In the genomic region with DNA sequence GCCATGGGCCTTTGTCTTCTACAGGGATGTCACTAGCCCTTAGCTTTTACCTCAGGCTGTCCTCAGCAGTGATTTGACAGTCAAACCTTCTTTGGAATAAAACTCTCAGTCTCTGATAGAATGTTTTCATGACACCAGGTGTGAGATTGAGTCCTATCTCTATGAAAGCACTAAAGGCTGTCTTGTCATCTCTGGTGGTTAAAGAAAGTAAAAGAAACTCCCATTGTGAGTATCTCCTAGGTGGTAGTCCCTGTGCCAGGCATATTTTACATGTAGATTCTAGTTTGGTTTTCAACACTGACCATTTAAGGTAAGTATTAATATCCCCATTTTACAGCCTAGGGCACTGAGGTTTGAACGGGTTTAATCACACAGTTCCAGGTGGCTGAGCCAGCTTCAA, we compare ENCODE assay signal across 29 cellular contexts.
"Had no signal": no experiment of that assay in that cellular context is flagged by ENCODE, and none has a peak within 500 bp of the region (broad histone marks: within the 10 kb centered on the region; RNA-seq: fewer than 3 reads in every experiment).

No MANE protein-coding gene starts in this region.

- H3K4me3 Mint-ChIP-seq: activated CD4-positive, alpha-beta memory T cell treated with anti-CD3 and anti-CD28 coated beads for 36 hours; activated CD4-positive, alpha-beta T cell treated with anti-CD3 and anti-CD28 coated beads, Interleukin-2, amount 10 ng/mL, durations not matched to agents 24 days and 14 days; activated T-helper 17 cell treated with anti-CD3 and anti-CD28 coated beads, Interleukin-2, amount 50 U/mL, for 72 hours; dendritic cell treated with granulocyte-macrophage colony-stimulating factor and Interleukin-4, amounts not matched to agents 40 ng/mL and 50 ng/mL, for 4 days; mesothelial cell of epicardium; naive thymus-derived CD8-positive, alpha-beta T cell; neural progenitor cell; stimulated activated naive B cell treated with anti-CD40 and anti-IgM and Interleukin-4, amounts not matched to agents 10 μg/mL and 1 μg/mL and 100 μg/mL, for 72 hours had no signal

- H3K27me3 ChIP-seq: esophagus muscularis mucosa, foreskin keratinocyte, neural progenitor cell, sigmoid colon, stomach, thyroid gland had no signal

- H3K4me3 ChIP-seq: esophagus muscularis mucosa, neural progenitor cell, psoas muscle, sigmoid colon, stomach, thyroid gland had no signal

- H3K36me3 Mint-ChIP-seq: mesothelial cell of epicardium, neural progenitor cell had no signal

- H3K9me3 ChIP-seq: esophagus muscularis mucosa, psoas muscle, sigmoid colon, stomach, thyroid gland had no signal

- H3K36me3 ChIP-seq: esophagus muscularis mucosa, neural progenitor cell, sigmoid colon, stomach, thyroid gland, WERI-Rb-1 had no signal

- H3K4me1 Mint-ChIP-seq: activated CD4-positive, alpha-beta T cell treated with anti-CD3 and anti-CD28 coated beads, Interleukin-2, amount 10 ng/mL, durations not matched to agents 24 days and 14 days; activated T-helper 17 cell treated with anti-CD3 and anti-CD28 coated beads, Interleukin-2, amount 50 U/mL, for 72 hours; mesothelial cell of epicardium had no signal

- H3K9me3 Mint-ChIP-seq: activated CD4-positive, alpha-beta memory T cell treated with anti-CD3 and anti-CD28 coated beads for 36 hours; activated T-helper 17 cell treated with anti-CD3 and anti-CD28 coated beads, Interleukin-2, amount 50 U/mL, for 72 hours; dendritic cell treated with granulocyte-macrophage colony-stimulating factor and Interleukin-4, amounts not matched to agents 40 ng/mL and 50 ng/mL, for 4 days; mesothelial cell of epicardium; naive thymus-derived CD8-positive, alpha-beta T cell; neural progenitor cell; stimulated activated naive B cell treated with anti-CD40 and anti-IgM and Interleukin-4, amounts not matched to agents 10 μg/mL and 1 μg/mL and 100 μg/mL, for 72 hours had no signal

- H3K27ac ChIP-seq: esophagus muscularis mucosa, foreskin keratinocyte, neural progenitor cell, parathyroid adenoma, psoas muscle, sigmoid colon, stomach, thyroid gland, WERI-Rb-1 had no signal

- H3K27me3 Mint-ChIP-seq: activated CD4-positive, alpha-beta memory T cell treated with anti-CD3 and anti-CD28 coated beads for 36 hours; activated CD4-positive, alpha-beta T cell treated with anti-CD3 and anti-CD28 coated beads, Interleukin-2, amount 10 ng/mL, durations not matched to agents 24 days and 14 days; activated T-helper 17 cell treated with anti-CD3 and anti-CD28 coated beads, Interleukin-2, amount 50 U/mL, for 72 hours; dendritic cell treated with granulocyte-macrophage colony-stimulating factor and Interleukin-4, amounts not matched to agents 40 ng/mL and 50 ng/mL, for 4 days; naive thymus-derived CD8-positive, alpha-beta T cell; stimulated activated naive B cell treated with anti-CD40 and anti-IgM and Interleukin-4, amounts not matched to agents 10 μg/mL and 1 μg/mL and 100 μg/mL, for 72 hours had no signal

- H3K9ac ChIP-seq: neural progenitor cell, parathyroid adenoma had no signal

- H3K27ac Mint-ChIP-seq: activated CD4-positive, alpha-beta memory T cell treated with anti-CD3 and anti-CD28 coated beads for 36 hours; activated CD4-positive, alpha-beta T cell treated with anti-CD3 and anti-CD28 coated beads, Interleukin-2, amount 10 ng/mL, durations not matched to agents 24 days and 14 days; activated T-helper 17 cell treated with anti-CD3 and anti-CD28 coated beads, Interleukin-2, amount 50 U/mL, for 72 hours; dendritic cell treated with granulocyte-macrophage colony-stimulating factor and Interleukin-4, amounts not matched to agents 40 ng/mL and 50 ng/mL, for 4 days; mesothelial cell of epicardium; naive thymus-derived CD8-positive, alpha-beta T cell; neural progenitor cell; stimulated activated naive B cell treated with anti-CD40 and anti-IgM and Interleukin-4, amounts not matched to agents 10 μg/mL and 1 μg/mL and 100 μg/mL, for 72 hours had no signal

- DNase-seq: activated CD4-positive, alpha-beta memory T cell treated with anti-CD3 and anti-CD28 coated beads for 36 hours; activated CD4-positive, alpha-beta T cell treated with anti-CD3 and anti-CD28 coated beads, Interleukin-2, amount 10 ng/mL, durations not matched to agents 24 days and 14 days; activated CD4-positive, CD25-positive, alpha-beta regulatory T cell treated with anti-CD3 and anti-CD28 coated beads, Interleukin-2, amount 50 U/mL, for 72 hours; activated CD8-positive, alpha-beta memory T cell treated with anti-CD3 and anti-CD28 coated beads, Interleukin-2, amount 50 U/mL, for 4 hours; activated gamma-delta T cell treated with Interleukin-2 at 50 U/mL for 16 hours; activated naive CD4-positive, alpha-beta T cell treated with anti-CD3 and anti-CD28 coated beads, Interleukin-2, amount 50 U/mL, for 16 hours; activated T-cell treated with anti-CD3 and anti-CD28 coated beads, Interleukin-2, amount 50 U/mL, for 1 hour; amniotic stem cell; caudate nucleus; foreskin keratinocyte; islet precursor cell; left cardiac atrium; mammary epithelial cell; naive thymus-derived CD8-positive, alpha-beta T cell; occipital lobe; psoas muscle; sigmoid colon; stimulated activated CD4-positive, alpha-beta T cell treated with anti-CD3 and anti-CD28 coated beads, Interleukin-15, amount 100 ng/mL, for 24 hours; stimulated activated CD4-positive, alpha-beta T cell treated with anti-CD3 and anti-CD28 coated beads, Interleukin-2, amount 100 ng/mL, for 24 hours; stimulated activated naive B cell treated with anti-CD40 and anti-IgM and Interleukin-4, amounts not matched to agents 10 μg/mL and 1 μg/mL and 100 μg/mL, for 72 hours; stomach; thyroid gland; WERI-Rb-1 had no signal

- H3K4me1 ChIP-seq: foreskin keratinocyte, parathyroid adenoma, psoas muscle, sigmoid colon, thyroid gland had no signal

- ATAC-seq: activated T-helper 17 cell treated with anti-CD3 and anti-CD28 coated beads, Interleukin-2, amount 50 U/mL, for 72 hours; foreskin keratinocyte; left cardiac atrium; naive thymus-derived CD8-positive, alpha-beta T cell; psoas muscle; stimulated activated naive B cell treated with anti-CD40 and anti-IgM and Interleukin-4, amounts not matched to agents 10 μg/mL and 1 μg/mL and 100 μg/mL, for 72 hours had no signal
